8 cellular contexts compared by ENCODE assay signal in genomic region chr2:241636983-241637232, GRCh38. TPM values are rescaled to one million over a fixed set of nuclear protein-coding genes. Genes with fewer than 3 reads are reported as not detected.
A peak's percentile ranks its signal among the peaks of the same experiment; 100 is the strongest.
DNase-seq lines count a peak whose midpoint lies in the region; ATAC-seq, FAIRE-seq and TF ChIP-seq lines count a peak whose summit lies in the region.

Gene THAP4, minus strand, starts transcription at chr2:241637158. Its CDS starts 141 bp downstream, at chr2:241637017.

- ATAC-seq in HG02852 (IDR thresholded peaks at IDR 0.05; ENCODE audit: unreplicated experiment) = peak; percentile 55
- ATAC-seq in PC-3 = peak; percentile 76
- ATAC-seq in GM12878 = peak; percentile 72
- no peak for ATAC-seq in GM18861 (IDR thresholded peaks at IDR 0.05; ENCODE audit: unreplicated experiment)

- TF ChIP-seq POLR2A in GM12878 (IDR thresholded peaks at IDR 0.05; ENCODE audit: low read depth, low read length) (no peak; the same call in 1 of the 2 replicates), spleen (IDR thresholded peaks at IDR 0.05) (no peak)

- WGBS in GM12878 (ENCODE audit: insufficient coverage, insufficient replicate concordance, low lambda C conversion rate, missing lambda C conversion rate) = 0% methylated on average over 2 of the region's 42 CpGs
- WGBS in spleen, 5 donors = 0 to 1% (median 1%) methylated on average over 22 to 42 of the region's 42 CpGs; no CpG with 5 or more reads in 2 of the 5 donors

- RAD21 ChIA-PET in GM12878 (lab: Charles Lee; ENCODE audit: unreplicated experiment) = no interaction called here

- peak within 1 kb of the TSS; percentile 97 for H3K9ac ChIP-seq in PC-3 (ENCODE audit: low read length)
- peak within 1 kb of the TSS; percentile 88 for H3K9ac ChIP-seq in GM12878 (ENCODE audit: control insufficient read depth, insufficient read depth, low read length)
- H3K9ac ChIP-seq in iPS-20b (ENCODE audit: low read depth, low read length) = peak within 1 kb of the TSS; percentile 96

- H3K9me2 ChIP-seq in PC-3 (replicated peaks; ENCODE audit: low read length) = no peaks in the 10 kb centered on the region

- H3K27ac ChIP-seq in PC-3 (ENCODE audit: low read length) (peak within 1 kb of the TSS; percentile 83), GM12878 (ENCODE audit: control insufficient read depth, insufficient read depth) (peak within 1 kb of the TSS; percentile 98), iPS-20b (ENCODE audit: low read length) (peak within 1 kb of the TSS; percentile 92), spleen (peak within 1 kb of the TSS; percentile 99 to 100 (median 100))

- peaks cover 22% of the 10 kb centered on the region for H3K36me3 ChIP-seq in PC-3 (ENCODE audit: low read depth, low read length)
- H3K36me3 ChIP-seq in GM12878 (ENCODE audit: control insufficient read depth in 2 of 2, insufficient read depth in 2 of 2, low read length in 1 of 2) = peaks cover 12 to 19% of the 10 kb centered on the region in 2 experiments; a peak in 3 of 4 replicates
- peaks cover 41% of the 10 kb centered on the region for H3K36me3 ChIP-seq in iPS-20b (ENCODE audit: insufficient read depth, low read depth, low read length)
- H3K36me3 ChIP-seq in spleen = peaks cover 3 to 37% (median 19%) of the 10 kb centered on the region in 6 donors

- no peak for FAIRE-seq in GM12878 (lab: Jason Lieb, UNC)

- H3K9me3 ChIP-seq in PC-3 (ENCODE audit: low read length) (no peaks in the 10 kb centered on the region), GM12878 (replicated peaks; ENCODE audit: control insufficient read depth, insufficient read depth, low read length) (no peaks in the 10 kb centered on the region; the same call in 1 of the 3 replicates), iPS-20b (ENCODE audit: insufficient read depth, low read depth, low read length) (no peaks in the 10 kb centered on the region; the same call in 1 of the 2 replicates), spleen (peaks cover 0 to 6% (median 0%) of the 10 kb centered on the region in 8 donors)

- peak within 1 kb of the TSS; percentile 100 for H3K4me3 ChIP-seq in PC-3 (ENCODE audit: low read length)
- peak within 1 kb of the TSS; percentile 84 for H3K4me3 ChIP-seq in GM12878
- peak within 1 kb of the TSS; percentile 98 for H3K4me3 ChIP-seq in iPS-20b (ENCODE audit: low read length)
- H3K4me3 ChIP-seq in spleen = peak within 1 kb of the TSS; percentile 82 to 100 (median 93)

- TF ChIP-seq EP300 in GM12878 (IDR thresholded peaks at IDR 0.05; ENCODE audit: borderline replicate concordance in 1 of 2, control insufficient read depth in 1 of 2, low read depth in 2 of 2, low read length in 2 of 2) = no peak

- H4K20me1 ChIP-seq in PC-3 (ENCODE audit: low read length) = peaks cover 25% of the 10 kb centered on the region; the same call in 1 of the 2 replicates
- no peaks in the 10 kb centered on the region for H4K20me1 ChIP-seq in GM12878 (ENCODE audit: control insufficient read depth, insufficient read depth)

- SMC1A ChIA-PET in GM12878 (lab: Charles Lee; ENCODE audit: uncharacterized antibody, unreplicated experiment) = no interaction called here

- H2AFZ ChIP-seq in PC-3 (ENCODE audit: low read length) = peak within 1 kb of the TSS; percentile 93
- peak within 1 kb of the TSS; percentile 93 for H2AFZ ChIP-seq in GM12878 (ENCODE audit: control insufficient read depth, low read depth, low read length)

- peak; percentile 86 for DNase-seq in activated effector memory CD4-positive, alpha-beta T cell treated with anti-CD3 and anti-CD28 coated beads, Interleukin-2, amount 50 U/mL, for 16 hours
- no peak for DNase-seq in activated effector memory CD4-positive, alpha-beta T cell treated with Interleukin-2 at 50 U/mL for 16 hours
- no peak for DNase-seq in PC-3
- DNase-seq in GM12878 (ENCODE audit: low read depth, low spot score) = no peak
- DNase-seq in spleen = peak; percentile 93

- H3K4me1 ChIP-seq in PC-3 (ENCODE audit: insufficient read depth, low read length) = peaks cover 17% of the 10 kb centered on the region
- H3K4me1 ChIP-seq in GM12878 (ENCODE audit: control insufficient read depth, insufficient read depth, low read length) = peaks cover 11% of the 10 kb centered on the region
- H3K4me1 ChIP-seq in iPS-20b (ENCODE audit: insufficient read depth, low read length) = peaks cover under 1% of the 10 kb centered on the region
- peaks cover 23 to 63% (median 52%) of the 10 kb centered on the region in 6 donors for H3K4me1 ChIP-seq in spleen

- TF ChIP-seq RAD21 in GM12878 (IDR thresholded peaks at IDR 0.05; ENCODE audit: insufficient read depth, low read depth, low read length) = no peak

- no peak for TF ChIP-seq CTCF in PC-3 (conservative IDR thresholded peaks at IDR 0.05; ENCODE audit: low read depth, low read length)
- TF ChIP-seq CTCF in GM12878 (IDR thresholded peaks at IDR 0.05 in 2 of 3, conservative IDR thresholded peaks at IDR 0.05 in 1 of 3; ENCODE audit: control insufficient read depth in 2 of 3, extremely low read depth in 1 of 3, insufficient read depth in 1 of 3, low read depth in 3 of 3, low read length in 3 of 3) = no peak
- no peak for TF ChIP-seq CTCF in spleen (IDR thresholded peaks at IDR 0.05 in 8 of 11, conservative IDR thresholded peaks at IDR 0.05 in 3 of 11)

- H3K27me3 ChIP-seq in PC-3 (ENCODE audit: low read length) = no peaks in the 10 kb centered on the region
- H3K27me3 ChIP-seq in GM12878 (replicated peaks in 1 of 2; ENCODE audit: control insufficient read depth in 2 of 2, insufficient read depth in 2 of 2, low read length in 1 of 2) = no peaks in the 10 kb centered on the region
- no peaks in the 10 kb centered on the region for H3K27me3 ChIP-seq in iPS-20b (ENCODE audit: insufficient read depth, low read length)
- no peaks in the 10 kb centered on the region for H3K27me3 ChIP-seq in spleen (replicated peaks in 1 of 7)

- H3K4me2 ChIP-seq in PC-3 (ENCODE audit: low read length) (peak within 1 kb of the TSS; percentile 100), GM12878 (ENCODE audit: control insufficient read depth, insufficient read depth) (peak within 1 kb of the TSS; percentile 97)

- intact Hi-C loops in PC-3 (cut with micrococcal nuclease) = loop anchor here (5.0 kb wide), 1 partner anchor 80 kb away; the partner anchor contains the start of gene BOK
- intact Hi-C loops in GM12878 (cut with micrococcal nuclease; ENCODE audit: unreplicated experiment) = no loop called here
- intact Hi-C loops in spleen (cut with DNase I; ENCODE audit: low total_unique reads) = no loop called here

- H3F3A ChIP-seq in PC-3 (ENCODE audit: low read length, unreplicated experiment) = no peaks in the 10 kb centered on the region

- H3K79me2 ChIP-seq in PC-3 (ENCODE audit: low read length) = peaks cover 89% of the 10 kb centered on the region
- H3K79me2 ChIP-seq in GM12878 (ENCODE audit: control insufficient read depth, insufficient read depth, low read length) = peaks cover 70% of the 10 kb centered on the region

- BruUV-seq in PC-3 (replicated peaks; lab: Mats Ljungman, UMichigan) = no TSS peak
- no TSS peak for BruUV-seq in GM12878 (replicated peaks; lab: Mats Ljungman, UMichigan)

- CTCF ChIA-PET in PC-3 (lab: Charles Lee) = no interaction called here
- CTCF ChIA-PET in GM12878 (lab: Yijun Ruan, JAX) = interaction anchor here (1.0 to 1.6 kb wide), 2 partner anchors 12 to 50 kb away, joined by 3 to 4 read pairs; partner anchors contain the start of gene DTYMK

- in situ Hi-C loops in GM12878 (cut with MboI) = no loop called here

- POLR2A ChIA-PET in PC-3 (lab: Charles Lee; ENCODE audit: unreplicated experiment) = interaction anchor here (0.5 kb wide), 1 partner anchor 23 kb away, joined by 3 read pairs; no protein-coding TSS in a partner anchor
- POLR2A ChIA-PET in GM12878 (lab: Charles Lee) = interaction anchor here (0.5 to 0.6 kb wide), 2 partner anchors 151 to 208 kb away, joined by 3 read pairs; no protein-coding TSS in a partner anchor

TF ChIP-seq in GM12878, 131 proteins besides CTCF, POLR2A, EP300 and RAD21 (continues in another document):
- TF ChIP-seq IKZF2 (IDR thresholded peaks at IDR 0.05) (no peak), BCL3 (IDR thresholded peaks at IDR 0.05; ENCODE audit: borderline replicate concordance, insufficient read depth, low read depth, low read length, poor library complexity, severe bottlenecking) (no peak), EGR1 (IDR thresholded peaks at IDR 0.05; ENCODE audit: borderline replicate concordance in 1 of 2, low read depth in 2 of 2, low read length in 2 of 2) (peak in 1 of 2 experiments; percentile 75; a peak in 2 of 3 replicates), EZH2 (IDR thresholded peaks at IDR 0.05; ENCODE audit: borderline replicate concordance, control insufficient read depth, low read depth, low read length) (no peak), ASH2L (IDR thresholded peaks at IDR 0.05; ENCODE audit: borderline replicate concordance, low read depth) (no peak), MTA3 (IDR thresholded peaks at IDR 0.05; ENCODE audit: borderline replicate concordance, low read length) (no peak)

RNA-seq across cellular contexts. Expression of gene THAP4, which starts in this region (rescaled TPM):
- 75.1 and 102 TPM in 2 replicates for total RNA-seq in PC-3 (2014; rRNA removed)
- 27.7 and 29.9 TPM in 2 replicates for total RNA-seq in GM12878 (2013; cell fraction: nucleolus; rRNA removed)
- 54.1 and 67.7 TPM in 2 replicates for total RNA-seq in GM12878 (2014; rRNA removed)
- total RNA-seq in GM12878 (2014; rRNA removed; fragmentation: Illumina TruSeq; extraction: Trizol) = 33.4 and 40.5 TPM in 2 replicates
- 54.5 and 55.0 TPM in 2 replicates for total RNA-seq in GM12878 (2021)
- 24.1 TPM for polyA plus RNA-seq in GM12878 (2011; ENCODE audit: low read depth)
- polyA plus RNA-seq in GM12878 (2011; rRNA removed) = 12.2 and 31.2 TPM in 2 replicates
- 42.6 and 55.7 TPM in 2 replicates for polyA plus RNA-seq in GM12878 (2011; cell fraction: cytosol; rRNA removed)
- polyA plus RNA-seq in GM12878 (2011; cell fraction: nucleus; rRNA removed) = 29.3 and 37.3 TPM in 2 replicates
- polyA plus RNA-seq in GM12878 (2012) = 33.3 and 37.8 TPM in 2 replicates
- 5.8 and 32.0 TPM in 2 replicates for polyA plus RNA-seq in GM12878 (2014; fragmentation: Illumina TruSeq; extraction: Trizol)
- 10 to 100 TPM; 12.9 to 22.7 TPM for polyA plus RNA-seq in GM12878 (2014; fragmentation: Nextera tagmentation; extraction: Ambion mirVana)
- polyA plus RNA-seq in GM12878 (2014; rRNA removed) = 63.6 and 68.8 TPM in 2 replicates
- 10 to 100 TPM; 48.5 to 49.3 TPM for polyA plus RNA-seq in GM12878 (2016; fragmentation: Nextera tagmentation; extraction: Ambion mirVana)
- polyA minus RNA-seq in GM12878 (2011; rRNA and poly(A)+ RNA removed) = 32.8 and 41.6 TPM in 2 replicates
- 20.6 and 22.6 TPM in 2 replicates for polyA minus RNA-seq in GM12878 (2011; cell fraction: cytosol; rRNA and poly(A)+ RNA removed)
- polyA minus RNA-seq in GM12878 (2011; cell fraction: nucleus; rRNA and poly(A)+ RNA removed) = 8.9 and 17.8 TPM in 2 replicates
- 10 to 100 TPM; 23.5 to 31.5 (median 28.8) TPM for total RNA-seq in spleen
- 10 to 100 TPM; 21.0 to 27.7 (median 23.5) TPM for polyA plus RNA-seq in spleen

Comparison
In these comparisons a context has a peak if more than half of its experiments do, and no peak if none do; other contexts are left out.
1. DNase-seq: peak in activated effector memory CD4-positive, alpha-beta T cell treated with anti-CD3 and anti-CD28 coated beads, Interleukin-2, amount 50 U/mL, for 16 hours (single experiment) and spleen (single experiment); none in activated effector memory CD4-positive, alpha-beta T cell treated with Interleukin-2 at 50 U/mL for 16 hours (single experiment), PC-3 (single experiment) and GM12878 (single experiment).
2. Peak in every context shown above with its lines, with median percentiles within 50 percentile points of each other: H3K27ac ChIP-seq, H3K4me3 ChIP-seq and H3K9ac ChIP-seq.